In genomic region chr2:31244101-31244500, GRCh38 we compare ENCODE assay signal across 14 cellular contexts. TPM values are rescaled to one million over a fixed set of nuclear protein-coding genes. Genes with fewer than 3 reads are reported as not detected.
DNase-seq lines count a peak whose midpoint lies in the region; ATAC-seq and TF ChIP-seq lines count a peak whose summit lies in the region.
"Had no signal": no experiment of that assay in that cellular context is flagged by ENCODE, and none has a peak within 500 bp of the region (broad histone marks: within the 10 kb centered on the region; RNA-seq: fewer than 3 reads in every experiment).

No MANE protein-coding gene starts in this region.

- peaks cover 7% of the 10 kb centered on the region for H3K36me3 Mint-ChIP-seq in WTC11
- H3K36me3 Mint-ChIP-seq in memory B cell = peaks cover 29% of the 10 kb centered on the region
- H3K36me3 Mint-ChIP-seq in stimulated activated memory B cell treated with anti-CD40 and anti-IgM and Interleukin-4, amounts not matched to agents 10 μg/mL and 1 μg/mL and 100 μg/mL, for 72 hours = peaks cover 36% of the 10 kb centered on the region
- H3K36me3 Mint-ChIP-seq: CD14-positive monocyte had no signal

- H3K4me1 Mint-ChIP-seq in WTC11 (peaks cover 11% of the 10 kb centered on the region), memory B cell (peaks cover 40% of the 10 kb centered on the region)
- peaks cover 55% of the 10 kb centered on the region for H3K4me1 Mint-ChIP-seq in stimulated activated memory B cell treated with anti-CD40 and anti-IgM and Interleukin-4, amounts not matched to agents 10 μg/mL and 1 μg/mL and 100 μg/mL, for 72 hours

- POLR2A ChIA-PET in WTC11 (lab: Charles Lee) = no interaction called here

- DNase-seq in activated CD8-positive, alpha-beta memory T cell treated with anti-CD3 and anti-CD28 coated beads, Interleukin-2, amount 50 U/mL, for 48 hours = peak; percentile 25
- DNase-seq in activated CD8-positive, alpha-beta memory T cell treated with anti-CD3 and anti-CD28 coated beads, Interleukin-2, amount 50 U/mL, for 4 hours = no peak
- DNase-seq in WTC11 (ENCODE audit: low spot score) = no peak
- no peak for DNase-seq in memory B cell (ENCODE audit: low spot score in 2 of 2)
- no peak for DNase-seq in NCI-H510A treated with DMSO at 0.1 percent for 48 hours (lab: John Stamatoyannopoulos, UW)
- DNase-seq: 8988T; CD4-positive, alpha-beta memory T cell; DMS79 treated with DMSO at 0.1 percent for 48 hours; GF-D8; HCEC 1CT had no signal

- H3K27ac Mint-ChIP-seq in WTC11 = peak overlapping the region; percentile 74; the same call in 1 of the 2 replicates
- peak overlapping the region; percentile 28 for H3K27ac Mint-ChIP-seq in memory B cell
- H3K27ac Mint-ChIP-seq in stimulated activated memory B cell treated with anti-CD40 and anti-IgM and Interleukin-4, amounts not matched to agents 10 μg/mL and 1 μg/mL and 100 μg/mL, for 72 hours = peak overlapping the region; percentile 66

- CTCF ChIA-PET in WTC11 (lab: Charles Lee) = no interaction called here

- H3K9me3 Mint-ChIP-seq in WTC11 = no peaks in the 10 kb centered on the region
- H3K9me3 Mint-ChIP-seq in memory B cell = no peaks in the 10 kb centered on the region
- H3K9me3 Mint-ChIP-seq in stimulated activated memory B cell treated with anti-CD40 and anti-IgM and Interleukin-4, amounts not matched to agents 10 μg/mL and 1 μg/mL and 100 μg/mL, for 72 hours = no peaks in the 10 kb centered on the region
- H3K9me3 Mint-ChIP-seq: CD14-positive monocyte; CD4-positive, alpha-beta memory T cell had no signal

- ATAC-seq in WTC11 (no peak), memory B cell (ENCODE audit: low read depth) (no peak), HG03280 (IDR thresholded peaks at IDR 0.05; ENCODE audit: unreplicated experiment) (no peak), GM18861 (IDR thresholded peaks at IDR 0.05; ENCODE audit: unreplicated experiment) (no peak)
- no peak for ATAC-seq in stimulated activated memory B cell treated with anti-CD40 and anti-IgM and Interleukin-4, amounts not matched to agents 10 μg/mL and 1 μg/mL and 100 μg/mL, for 72 hours

- H3K4me3 Mint-ChIP-seq in WTC11 (no peak overlapping the region), memory B cell (no peak overlapping the region)
- H3K4me3 Mint-ChIP-seq in stimulated activated memory B cell treated with anti-CD40 and anti-IgM and Interleukin-4, amounts not matched to agents 10 μg/mL and 1 μg/mL and 100 μg/mL, for 72 hours = no peak overlapping the region
- H3K4me3 Mint-ChIP-seq: CD14-positive monocyte; CD4-positive, alpha-beta memory T cell had no signal

- no peak for TF ChIP-seq CTCF in WTC11 (IDR thresholded peaks at IDR 0.05)

- H3K27me3 Mint-ChIP-seq in WTC11 (ENCODE audit: low read depth) (no peaks in the 10 kb centered on the region), memory B cell (no peaks in the 10 kb centered on the region)
- no peaks in the 10 kb centered on the region for H3K27me3 Mint-ChIP-seq in stimulated activated memory B cell treated with anti-CD40 and anti-IgM and Interleukin-4, amounts not matched to agents 10 μg/mL and 1 μg/mL and 100 μg/mL, for 72 hours
- H3K27me3 Mint-ChIP-seq: CD4-positive, alpha-beta memory T cell had no signal

TF ChIP-seq in WTC11, 78 proteins besides CTCF, POLR2A, EP300 and RAD21:
- TF ChIP-seq MYBL2 (CRISPR knock-in tag; IDR thresholded peaks at IDR 0.05) (no peak), IRF2 (CRISPR knock-in tag; IDR thresholded peaks at IDR 0.05; ENCODE audit: borderline replicate concordance, low read depth) (no peak), E2F1 (CRISPR knock-in tag; IDR thresholded peaks at IDR 0.05) (no peak), ZNF512 (CRISPR knock-in tag; IDR thresholded peaks at IDR 0.05; ENCODE audit: borderline replicate concordance) (no peak), NR2C2 (CRISPR knock-in tag; IDR thresholded peaks at IDR 0.05) (no peak), GTF2I (CRISPR knock-in tag; conservative IDR thresholded peaks at IDR 0.05) (no peak), TCF7 (CRISPR knock-in tag; IDR thresholded peaks at IDR 0.05; ENCODE audit: low read depth) (no peak), SOX15 (CRISPR knock-in tag; IDR thresholded peaks at IDR 0.05) (no peak), HMGXB4 (CRISPR knock-in tag; IDR thresholded peaks at IDR 0.05) (no peak), ERG (CRISPR knock-in tag; IDR thresholded peaks at IDR 0.05) (no peak), ZNF396 (CRISPR knock-in tag; IDR thresholded peaks at IDR 0.05; ENCODE audit: borderline replicate concordance) (no peak), JAZF1 (CRISPR knock-in tag; IDR thresholded peaks at IDR 0.05) (no peak)

RNA-seq across cellular contexts. Expression of gene EHD3, which starts 10.1 kb away (rescaled TPM):
- 9.8 to 10.2 TPM (median 10.0 TPM) in 3 replicates for total RNA-seq in WTC11 (2021)

RNA-seq across cellular contexts. Expression of gene CAPN14, which starts 26.8 kb away (rescaled TPM):
- total RNA-seq in WTC11 (2021) = 0.11 to 0.37 TPM (median 0.11 TPM) in 3 replicates
